2 cellular contexts compared by ENCODE assay signal in the genomic region with DNA sequence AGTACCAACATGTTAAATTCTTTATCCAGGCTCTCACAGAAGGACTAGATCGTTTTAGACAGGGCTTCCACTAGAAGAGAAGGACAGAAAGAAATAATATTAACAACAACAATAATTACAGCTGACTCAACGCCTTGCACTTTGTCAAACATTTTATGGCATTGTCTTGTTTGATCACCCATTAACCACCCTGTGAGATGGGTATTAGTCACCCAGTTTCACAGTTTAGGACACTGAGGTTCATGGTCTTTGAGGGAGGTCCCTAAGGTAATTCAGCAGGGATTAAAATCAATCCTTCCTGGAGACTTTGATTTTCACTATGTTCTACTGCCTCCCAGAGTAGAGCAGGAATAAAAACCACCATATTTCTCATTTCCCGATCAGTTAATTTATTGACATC.
TF ChIP-seq lines count a peak whose summit lies in the region.

No MANE protein-coding gene starts in this region.

TF ChIP-seq in liver, 16 proteins besides CTCF, POLR2A, EP300 and RAD21:
- TF ChIP-seq ZBTB33 (IDR thresholded peaks at IDR 0.05), result no peak

TF ChIP-seq in HepG2, 621 proteins besides CTCF, POLR2A, EP300 and RAD21 (continued from another document):
- no peak for TF ChIP-seq STAT6 (CRISPR knock-in tag; IDR thresholded peaks at IDR 0.05; ENCODE audit: borderline replicate concordance)
- no peak for TF ChIP-seq HOMEZ (CRISPR knock-in tag; IDR thresholded peaks at IDR 0.05; ENCODE audit: low read depth)
- no peak for TF ChIP-seq ZNF33B (CRISPR knock-in tag; IDR thresholded peaks at IDR 0.05)
